ENCODE assay signal across 20 cellular contexts in the genomic region with DNA sequence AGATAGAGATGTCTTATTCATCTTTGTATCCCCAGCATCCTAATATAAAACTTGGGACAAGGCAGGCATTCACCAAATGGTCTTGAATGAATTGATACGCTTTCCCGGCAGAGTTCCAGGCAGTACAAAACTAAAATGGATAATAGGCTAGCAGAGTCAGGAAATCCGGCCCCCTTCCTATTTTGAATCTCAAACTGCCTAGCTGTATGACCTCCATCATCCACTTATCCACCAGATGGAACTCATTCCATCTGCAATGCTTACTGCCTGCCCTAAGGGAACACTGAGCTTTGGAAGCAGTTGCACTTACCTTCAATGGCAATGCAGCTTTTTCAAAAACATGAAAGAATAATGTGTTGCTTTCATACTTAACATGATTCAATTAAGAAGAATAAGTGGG. TPM values are rescaled to one million over a fixed set of nuclear protein-coding genes. Genes with fewer than 3 reads are reported as not detected.
DNase-seq lines count a peak whose midpoint lies in the region; ATAC-seq and TF ChIP-seq lines count a peak whose summit lies in the region.
"Had no signal": no experiment of that assay in that cellular context is flagged by ENCODE, and none has a peak within 500 bp of the region (broad histone marks: within the 10 kb centered on the region; RNA-seq: fewer than 3 reads in every experiment).

No MANE protein-coding gene starts in this region.

- no peak overlapping the region for H3K27ac ChIP-seq in thyroid gland
- H3K27ac ChIP-seq: BLaER1 treated with 17β-estradiol and CSF1 and Interleukin-3, amounts not matched to agents 10 nM and 100 nM; HL-60; KMS-11 had no signal

- H3K4me3 ChIP-seq in thyroid gland (replicated peaks in 1 of 3) = no peak overlapping the region
- H3K4me3 ChIP-seq: BLaER1 treated with 17β-estradiol and CSF1 and Interleukin-3, amounts not matched to agents 10 nM and 100 nM; HAP-1 had no signal

- TF ChIP-seq CTCF in thyroid gland (IDR thresholded peaks at IDR 0.05) = no peak

- intact Hi-C loops in thyroid gland (cut with DNase I) = loop anchor here (5.0 kb wide), 1 partner anchor 123 kb away; no protein-coding TSS in a partner anchor

- no peak for TF ChIP-seq POLR2A in thyroid gland (IDR thresholded peaks at IDR 0.05)

- no peaks in the 10 kb centered on the region for H3K9me3 ChIP-seq in thyroid gland
- H3K9me3 ChIP-seq: BLaER1 treated with 17β-estradiol and CSF1 and Interleukin-3, amounts not matched to agents 10 nM and 100 nM; HAP-1 had no signal

- H3K36me3 ChIP-seq in thyroid gland = peaks cover 27 to 31% of the 10 kb centered on the region in 2 donors

- ATAC-seq in GM18867 (IDR thresholded peaks at IDR 0.05; ENCODE audit: unreplicated experiment) = no peak
- no peak for ATAC-seq in GM18907 (IDR thresholded peaks at IDR 0.05; ENCODE audit: unreplicated experiment)

- no peaks in the 10 kb centered on the region for H3K27me3 ChIP-seq in thyroid gland
- H3K27me3 ChIP-seq: BLaER1 treated with 17β-estradiol and CSF1 and Interleukin-3, amounts not matched to agents 10 nM and 100 nM had no signal

- DNase-seq in NCI-H82 (lab: John Stamatoyannopoulos, UW) (peak; percentile 28), NCI-H82 treated with DMSO at 0.1 percent for 48 hours (lab: John Stamatoyannopoulos, UW; ENCODE audit: unreplicated experiment) (no peak), dermis blood vessel endothelial cell (peak; percentile 48), medulla oblongata (ENCODE audit: extremely low spot score) (peak; percentile 16), thyroid gland (no peak)
- DNase-seq: CD8-positive, alpha-beta memory T cell; MV-4-11; NCI-H1417 treated with DMSO at 0.1 percent for 48 hours; NCI-H187 treated with DMSO at 0.1 percent for 48 hours; NCI-H2171; NCI-H526 treated with DMSO at 0.1 percent for 48 hours; OCI-M1; SHP77 treated with DMSO at 0.1 percent for 48 hours had no signal

- no peaks in the 10 kb centered on the region for H3K4me1 ChIP-seq in thyroid gland
- H3K4me1 ChIP-seq: HAP-1 had no signal

- WGBS in thyroid gland, 2 donors = 55 to 78% methylated on average over 3 of the region's 3 CpGs

RNA-seq across cellular contexts. Expression of gene BDKRB1, which starts 43.4 kb away (rescaled TPM):
- total RNA-seq in dermis blood vessel endothelial cell = not detected in 2 replicates
- 1 to 10 TPM in 1 of 4 donors, under 1 TPM in 2, not detected in 1; 0.78 to 1.0 (median 0.94) TPM for total RNA-seq in thyroid gland
- total RNA-seq: CD8-positive, alpha-beta memory T cell; HT1080 had no signal

Comparison
In these comparisons a context has a peak if more than half of its experiments do, and no peak if none do; other contexts are left out.
1. DNase-seq: peak in NCI-H82 (single experiment), dermis blood vessel endothelial cell (single experiment) and medulla oblongata (single experiment); none in NCI-H82 treated with DMSO at 0.1 percent for 48 hours (single experiment) and thyroid gland (0 of 2).